In genomic region chr14:94079891-94080605, GRCh38 we compare ENCODE assay signal across 6 cellular contexts. TPM values are rescaled to one million over a fixed set of nuclear protein-coding genes. Genes with fewer than 3 reads are reported as not detected.
DNase-seq lines count a peak whose midpoint lies in the region; ATAC-seq and TF ChIP-seq lines count a peak whose summit lies in the region.

No MANE protein-coding gene starts in this region.

- H3K27ac Mint-ChIP-seq in GM23338, result peak overlapping the region; percentile 91
- peak overlapping the region; percentile 100 for H3K27ac Mint-ChIP-seq in activated naive CD8-positive, alpha-beta T cell treated with anti-CD3 and anti-CD28 coated beads, Interleukin-2, amount 10 ng/mL, durations not matched to agents 7 days and 5 days

- no peaks in the 10 kb centered on the region for H3F3A ChIP-seq in GM23338 (replicated peaks; ENCODE audit: low read depth)

- TF ChIP-seq CTCF in GM23338 (conservative IDR thresholded peaks at IDR 0.05; ENCODE audit: low read depth in 2 of 2), result no peak
- no peak for TF ChIP-seq CTCF in GM13976 (IDR thresholded peaks at IDR 0.05; ENCODE audit: borderline replicate concordance, control extremely low read depth, extremely low read depth, insufficient read depth, missing control alignments)

- peaks cover 8% of the 10 kb centered on the region for H3K9me3 ChIP-seq in mononuclear cell (ENCODE audit: low read depth, low read length)

- peaks cover 16% of the 10 kb centered on the region for H3K4me1 ChIP-seq in GM23338 (ENCODE audit: insufficient read depth)
- H3K4me1 ChIP-seq in mononuclear cell (ENCODE audit: insufficient read depth, low read length), result peaks cover 49% of the 10 kb centered on the region

- peak overlapping the region; percentile 98 for H3K4me3 Mint-ChIP-seq in GM23338
- peak overlapping the region; percentile 99 for H3K4me3 Mint-ChIP-seq in activated naive CD8-positive, alpha-beta T cell treated with anti-CD3 and anti-CD28 coated beads, Interleukin-2, amount 10 ng/mL, durations not matched to agents 7 days and 5 days

- in situ Hi-C loops in GM13976 (cut with MboI; ENCODE audit: low sequenced_read_pairs, unreplicated experiment), result no loop called here

- H3K4me3 ChIP-seq in GM23338, result peak overlapping the region; percentile 99
- H3K4me3 ChIP-seq in mononuclear cell (ENCODE audit: low read length), result peak overlapping the region; percentile 96

- peaks cover 67% of the 10 kb centered on the region for H3K79me2 ChIP-seq in GM23338 (replicated peaks; ENCODE audit: insufficient read depth)

- peaks cover 24% of the 10 kb centered on the region for H3K4me1 Mint-ChIP-seq in GM23338
- H3K4me1 Mint-ChIP-seq in activated naive CD8-positive, alpha-beta T cell treated with anti-CD3 and anti-CD28 coated beads, Interleukin-2, amount 10 ng/mL, durations not matched to agents 7 days and 5 days, result peaks cover 42% of the 10 kb centered on the region

- no peak overlapping the region for H3K27ac ChIP-seq in GM23338 (ENCODE audit: low read depth)

- H3K9me2 ChIP-seq in GM23338 (ENCODE audit: insufficient read depth), result no peaks in the 10 kb centered on the region

- no peaks in the 10 kb centered on the region for H3K27me3 ChIP-seq in GM23338 (ENCODE audit: insufficient read depth)
- H3K27me3 ChIP-seq in mononuclear cell (ENCODE audit: insufficient read depth, low read length), result no peaks in the 10 kb centered on the region

- H4K20me1 ChIP-seq in GM23338 (replicated peaks; ENCODE audit: insufficient read depth), result peaks cover 41% of the 10 kb centered on the region

- peak overlapping the region; percentile 90 for H2AFZ ChIP-seq in GM23338

- peaks cover 7% of the 10 kb centered on the region for H3K9me3 Mint-ChIP-seq in GM23338
- H3K9me3 Mint-ChIP-seq in activated naive CD8-positive, alpha-beta T cell treated with anti-CD3 and anti-CD28 coated beads, Interleukin-2, amount 10 ng/mL, durations not matched to agents 7 days and 5 days, result peaks cover 6% of the 10 kb centered on the region

- H3K36me3 Mint-ChIP-seq in GM23338 (ENCODE audit: low read depth), result peaks cover 43% of the 10 kb centered on the region
- H3K36me3 Mint-ChIP-seq in activated naive CD8-positive, alpha-beta T cell treated with anti-CD3 and anti-CD28 coated beads, Interleukin-2, amount 10 ng/mL, durations not matched to agents 7 days and 5 days, result peaks cover 53% of the 10 kb centered on the region

- no peak for DNase-seq in GM23338 (ENCODE audit: low spot score)
- DNase-seq in activated naive CD8-positive, alpha-beta T cell treated with anti-CD3 and anti-CD28 coated beads, Interleukin-2, amount 10 ng/mL, durations not matched to agents 7 days and 5 days, result no peak
- no peak for DNase-seq in C1 segment of cervical spinal cord (lab: John Stamatoyannopoulos, UW)
- no peak for DNase-seq in GM13976 (ENCODE audit: low spot score)

- H3K36me3 ChIP-seq in GM23338 (ENCODE audit: insufficient read depth), result peaks cover 18% of the 10 kb centered on the region; the same call in 1 of the 2 replicates

- peak overlapping the region; percentile 87 for H3K4me2 ChIP-seq in GM23338

- no peak for ATAC-seq in GM23338
- ATAC-seq in activated naive CD8-positive, alpha-beta T cell treated with anti-CD3 and anti-CD28 coated beads, Interleukin-2, amount 10 ng/mL, durations not matched to agents 7 days and 5 days (ENCODE audit: low read depth), result no peak
- ATAC-seq in HG03025 (IDR thresholded peaks at IDR 0.05; ENCODE audit: low FRiP score, unreplicated experiment), result no peak

- peaks cover 2% of the 10 kb centered on the region for H3K27me3 Mint-ChIP-seq in GM23338 (ENCODE audit: insufficient read depth, low read depth, poor library complexity)
- H3K27me3 Mint-ChIP-seq in activated naive CD8-positive, alpha-beta T cell treated with anti-CD3 and anti-CD28 coated beads, Interleukin-2, amount 10 ng/mL, durations not matched to agents 7 days and 5 days, result no peaks in the 10 kb centered on the region

- POLR2A ChIA-PET in activated naive CD8-positive, alpha-beta T cell treated with anti-CD3 and anti-CD28 coated beads, Interleukin-2, amount 10 ng/mL, durations not matched to agents 7 days and 5 days (lab: Charles Lee), result interaction anchor here (1.3 to 4.3 kb wide), 6 partner anchors 22 to 54 kb away, joined by 4 to 26 read pairs (median 8); partner anchors contain the start of genes IFI27 and OTUB2

TF ChIP-seq in GM23338, 12 proteins besides CTCF, POLR2A, EP300 and RAD21 (continues in another document):
- TF ChIP-seq NANOG (IDR thresholded peaks at IDR 0.05; ENCODE audit: borderline replicate concordance) (no peak), CREB1 (CRISPR knock-in tag; IDR thresholded peaks at IDR 0.05; ENCODE audit: low read depth) (no peak)

RNA-seq across cellular contexts. Expression of gene DDX24, which starts 1.0 kb away (rescaled TPM):
- total RNA-seq in GM23338 (2014; rRNA removed; shearing (Covaris generic)), result 137 and 150 TPM in 2 replicates
- 263 and 265 TPM in 2 replicates for polyA plus RNA-seq in GM23338 (2016; fragmentation: Nextera tagmentation; extraction: Ambion mirVana)
- 100 to 1,000 TPM; 232 to 237 TPM for total RNA-seq in activated naive CD8-positive, alpha-beta T cell treated with anti-CD3 and anti-CD28 coated beads, Interleukin-2, amount 10 ng/mL, durations not matched to agents 7 days and 5 days
- total RNA-seq in mononuclear cell, result 319 TPM

RNA-seq across cellular contexts. Expression of gene IFI27L1, which starts 1.1 kb away (rescaled TPM):
- total RNA-seq in GM23338 (2014; rRNA removed; shearing (Covaris generic)), result 3.9 and 9.7 TPM in 2 replicates
- polyA plus RNA-seq in GM23338 (2016; fragmentation: Nextera tagmentation; extraction: Ambion mirVana), result 28.6 and 30.8 TPM in 2 replicates
- 10 to 100 TPM; 36.1 to 39.8 TPM for total RNA-seq in activated naive CD8-positive, alpha-beta T cell treated with anti-CD3 and anti-CD28 coated beads, Interleukin-2, amount 10 ng/mL, durations not matched to agents 7 days and 5 days
- total RNA-seq in mononuclear cell, result 1.0 TPM

RNA-seq across cellular contexts. Expression of gene IFI27, which starts 30.5 kb away (rescaled TPM):
- 0.23 and 0.49 TPM in 2 replicates for total RNA-seq in GM23338 (2014; rRNA removed; shearing (Covaris generic))
- 1.2 and 1.6 TPM in 2 replicates for polyA plus RNA-seq in GM23338 (2016; fragmentation: Nextera tagmentation; extraction: Ambion mirVana)
- 100 to 1,000 TPM; 237 to 274 TPM for total RNA-seq in activated naive CD8-positive, alpha-beta T cell treated with anti-CD3 and anti-CD28 coated beads, Interleukin-2, amount 10 ng/mL, durations not matched to agents 7 days and 5 days
- 0.84 TPM for total RNA-seq in mononuclear cell

RNA-seq across cellular contexts. Expression of gene IFI27L2, which starts 49.4 kb away (rescaled TPM):
- total RNA-seq in GM23338 (2014; rRNA removed; shearing (Covaris generic)), result 16.8 and 23.4 TPM in 2 replicates
- polyA plus RNA-seq in GM23338 (2016; fragmentation: Nextera tagmentation; extraction: Ambion mirVana), result 38.5 and 49.9 TPM in 2 replicates
- total RNA-seq in activated naive CD8-positive, alpha-beta T cell treated with anti-CD3 and anti-CD28 coated beads, Interleukin-2, amount 10 ng/mL, durations not matched to agents 7 days and 5 days, result 10 to 100 TPM; 76.4 to 77.9 TPM
- total RNA-seq in mononuclear cell, result 23.9 TPM

RNA-seq across cellular contexts. Expression of gene OTUB2, which starts 53.9 kb away (rescaled TPM):
- 4.1 and 4.4 TPM in 2 replicates for total RNA-seq in GM23338 (2014; rRNA removed; shearing (Covaris generic))
- 1.9 and 2.1 TPM in 2 replicates for polyA plus RNA-seq in GM23338 (2016; fragmentation: Nextera tagmentation; extraction: Ambion mirVana)
- under 1 TPM; 0.47 to 0.60 TPM for total RNA-seq in activated naive CD8-positive, alpha-beta T cell treated with anti-CD3 and anti-CD28 coated beads, Interleukin-2, amount 10 ng/mL, durations not matched to agents 7 days and 5 days
- total RNA-seq in mononuclear cell, result 0.10 TPM

Comparison
In these comparisons a context has a peak if more than half of its experiments do, and no peak if none do; other contexts are left out.
1. RNA of gene IFI27, which starts 30.5 kb away (total RNA-seq): 237 to 274 TPM in activated naive CD8-positive, alpha-beta T cell treated with anti-CD3 and anti-CD28 coated beads, Interleukin-2, amount 10 ng/mL, durations not matched to agents 7 days and 5 days; 0.84 TPM in mononuclear cell (single experiment) and 0.23 to 0.49 TPM in GM23338; every median in the first group is over 100 times any median in the second.